23 cellular contexts compared by ENCODE assay signal in genomic region chr7:88314092-88314491, GRCh38. TPM values are rescaled to one million over a fixed set of nuclear protein-coding genes. Genes with fewer than 3 reads are reported as not detected.
A peak's percentile ranks its signal among the peaks of the same experiment; 100 is the strongest.
DNase-seq lines count a peak whose midpoint lies in the region; ATAC-seq and TF ChIP-seq lines count a peak whose summit lies in the region.
"Had no signal": no experiment of that assay in that cellular context is flagged by ENCODE, and none has a peak within 500 bp of the region (broad histone marks: within the 10 kb centered on the region; RNA-seq: fewer than 3 reads in every experiment).

No MANE protein-coding gene starts in this region.

- H3K4me2 ChIP-seq in OCI-LY7 (ENCODE audit: low read length) = no peak overlapping the region
- H3K4me2 ChIP-seq: GM23338, hepatocyte, KMS-11 had no signal

- no peaks in the 10 kb centered on the region for H4K20me1 ChIP-seq in OCI-LY7 (ENCODE audit: insufficient read depth, low read length)

- DNase-seq in Right ventricle myocardium inferior (ENCODE audit: missing footprints) = no peak
- DNase-seq in cardiac septum (ENCODE audit: low spot score) = no peak
- DNase-seq in OCI-LY7 (ENCODE audit: low spot score) = peak; percentile 12
- no peak for DNase-seq in left ventricle myocardium superior
- DNase-seq in upper lobe of right lung = no peak
- no peak for DNase-seq in aorta
- no peak for DNase-seq in posterior vena cava (ENCODE audit: low spot score)
- no peak for DNase-seq in effector CD4-positive, alpha-beta T cell
- DNase-seq: activated CD4-positive, alpha-beta T cell treated with anti-CD3 and anti-CD28 coated beads, Interleukin-2, amount 50 U/mL, for 48 hours; activated T-cell treated with anti-CD3 and anti-CD28 coated beads for 4 hours; C1 segment of cervical spinal cord; DMS153; endodermal cell; NCI-H1105 treated with DMSO at 0.1 percent for 48 hours; NCI-H524 treated with DMSO at 0.1 percent for 48 hours; Peyer's patch; SW 1271; thyroid gland; WERI-Rb-1 had no signal

- H3K36me3 ChIP-seq in OCI-LY7 (ENCODE audit: insufficient read depth, low read length) (no peaks in the 10 kb centered on the region), upper lobe of right lung (no peaks in the 10 kb centered on the region), aorta (ENCODE audit: control insufficient read depth in 1 of 2, insufficient read depth in 2 of 2, low read length in 1 of 2) (no peaks in the 10 kb centered on the region)
- H3K36me3 ChIP-seq: Peyer's patch, thyroid gland, WERI-Rb-1 had no signal

- H3K27me3 ChIP-seq in upper lobe of right lung (no peaks in the 10 kb centered on the region), aorta (ENCODE audit: control insufficient read depth in 1 of 2, insufficient read depth in 2 of 2, low read length in 1 of 2) (no peaks in the 10 kb centered on the region)
- H3K27me3 ChIP-seq: hepatocyte, Peyer's patch, thyroid gland had no signal

- 27 to 31% methylated on average over 4 of the region's 4 CpGs for WGBS in aorta, 2 donors

- H3K4me3 ChIP-seq in OCI-LY7 (ENCODE audit: low read depth, low read length, poor library complexity, severe bottlenecking) = no peak overlapping the region
- H3K4me3 ChIP-seq in upper lobe of right lung = no peak overlapping the region
- H3K4me3 ChIP-seq in aorta (ENCODE audit: low read length in 2 of 2) = no peak overlapping the region
- H3K4me3 ChIP-seq: GM23338, hepatocyte, Peyer's patch, thyroid gland had no signal

- H2AFZ ChIP-seq in OCI-LY7 (ENCODE audit: low read length) = no peak overlapping the region
- H2AFZ ChIP-seq: GM23338, hepatocyte had no signal

- H3K4me1 ChIP-seq in OCI-LY7 (ENCODE audit: insufficient read depth, low read length, poor library complexity, severe bottlenecking) = no peaks in the 10 kb centered on the region
- peaks cover 8% of the 10 kb centered on the region for H3K4me1 ChIP-seq in upper lobe of right lung
- H3K4me1 ChIP-seq in aorta (ENCODE audit: control insufficient read depth in 1 of 2, insufficient read depth in 2 of 2, low read length in 2 of 2) = peaks cover 0 to 2% of the 10 kb centered on the region in 2 donors
- H3K4me1 ChIP-seq: Peyer's patch had no signal

- H3K9me3 ChIP-seq in OCI-LY7 (ENCODE audit: low read length) (no peaks in the 10 kb centered on the region), upper lobe of right lung (no peaks in the 10 kb centered on the region), aorta (ENCODE audit: control insufficient read depth, low read length) (peaks cover 2% of the 10 kb centered on the region)
- H3K9me3 ChIP-seq: Peyer's patch, thyroid gland had no signal

- intact Hi-C loops in Right ventricle myocardium inferior (cut with DNase I) (loop anchor here (5.0 kb wide), 1 partner anchor 43 kb away; no protein-coding TSS in a partner anchor), cardiac septum (cut with DNase I) (no loop called here), OCI-LY7 (cut with micrococcal nuclease; ENCODE audit: unreplicated experiment) (no loop called here), left ventricle myocardium superior (cut with micrococcal nuclease) (no loop called here), upper lobe of right lung (cut with DNase I) (no loop called here), aorta (cut with DNase I) (no loop called here), posterior vena cava (cut with DNase I) (no loop called here)

- ATAC-seq in Right ventricle myocardium inferior = peak; percentile 18
- ATAC-seq in left ventricle myocardium superior = peak; percentile 7
- peak; percentile 45 for ATAC-seq in upper lobe of right lung
- no peak for ATAC-seq in aorta (ENCODE audit: low FRiP score)
- ATAC-seq: GM23338 had no signal

- CTCF ChIA-PET in OCI-LY7 (lab: Charles Lee; ENCODE audit: unreplicated experiment) = no interaction called here

- POLR2A ChIA-PET in OCI-LY7 (lab: Charles Lee) = interaction anchor here (0.5 kb wide), 1 partner anchor 1936 kb away, joined by 3 read pairs; no protein-coding TSS in a partner anchor

- TF ChIP-seq CTCF in OCI-LY7 (conservative IDR thresholded peaks at IDR 0.05; ENCODE audit: low read length) (no peak), upper lobe of right lung (IDR thresholded peaks at IDR 0.05) (no peak)

- H3K27ac ChIP-seq in OCI-LY7 (ENCODE audit: low read depth, low read length, poor library complexity, severe bottlenecking) (no peak overlapping the region), upper lobe of right lung (no peak overlapping the region), aorta (ENCODE audit: low read depth in 1 of 2, low read length in 2 of 2) (no peak overlapping the region)
- H3K27ac ChIP-seq: hepatocyte, KMS-11, Peyer's patch, thyroid gland, WERI-Rb-1 had no signal

- BruUV-seq in OCI-LY7 (replicated peaks; lab: Mats Ljungman, UMichigan) = no TSS peak

- H3K9me2 ChIP-seq in OCI-LY7 (ENCODE audit: insufficient read depth, low read length) = no peaks in the 10 kb centered on the region

- no peaks in the 10 kb centered on the region for H3K79me2 ChIP-seq in OCI-LY7 (ENCODE audit: insufficient read depth, low read depth, low read length)
- H3K79me2 ChIP-seq: hepatocyte had no signal

RNA-seq across cellular contexts. Expression of gene STEAP4, which starts 7.4 kb away (rescaled TPM):
- total RNA-seq in Right ventricle myocardium inferior (25.2 TPM), cardiac septum (19.9 TPM), OCI-LY7 (2022) (not detected in 2 replicates), left ventricle myocardium superior (21.7 TPM), upper lobe of right lung (53.9 TPM), aorta (100 to 1,000 TPM; 125 to 343 TPM), posterior vena cava (100 to 1,000 TPM; 124 to 202 TPM)
- total RNA-seq in OCI-LY7 (2014; rRNA removed; shearing (Covaris generic)) = not detected in 2 replicates
- polyA plus RNA-seq in aorta = 10 to 100 TPM; 12.3 to 29.6 TPM
- total RNA-seq: endodermal cell, GM23338, neural crest cell had no signal
- polyA plus RNA-seq: hepatocyte had no signal

Comparison
In these comparisons a context has a peak if more than half of its experiments do, and no peak if none do; other contexts are left out.
1. RNA of gene STEAP4, which starts 7.4 kb away (total RNA-seq): 125 to 343 TPM in aorta, 124 to 202 TPM in posterior vena cava, 53.9 TPM in upper lobe of right lung (single experiment), 25.2 TPM in Right ventricle myocardium inferior (single experiment), 21.7 TPM in left ventricle myocardium superior (single experiment) and 19.9 TPM in cardiac septum (single experiment); not detected in OCI-LY7; every median in the first group is over 10 times any median in the second.